ENCODE assay signal across 9 cellular contexts in genomic region chr9:128034821-128035764, GRCh38. TPM values are rescaled to one million over a fixed set of nuclear protein-coding genes. Genes with fewer than 3 reads are reported as not detected.
DNase-seq lines count a peak whose midpoint lies in the region; ATAC-seq and TF ChIP-seq lines count a peak whose summit lies in the region.
"Had no signal": no experiment of that assay in that cellular context is flagged by ENCODE, and none has a peak within 500 bp of the region (broad histone marks: within the 10 kb centered on the region; RNA-seq: fewer than 3 reads in every experiment).

No MANE protein-coding gene starts in this region.

- TF ChIP-seq POLR2A in Peyer's patch (IDR thresholded peaks at IDR 0.05) = no peak

- H3K4me1 ChIP-seq in Loucy (ENCODE audit: insufficient read depth, low read length, poor library complexity, severe bottlenecking) (peaks cover 15% of the 10 kb centered on the region), Peyer's patch (peaks cover 0 to 23% (median 10%) of the 10 kb centered on the region in 4 donors), fibroblast of lung (ENCODE audit: control insufficient read depth, extremely low read depth, insufficient read depth, low read length) (no peaks in the 10 kb centered on the region), thoracic aorta (ENCODE audit: control insufficient read depth in 1 of 2, low read depth in 2 of 2) (no peaks in the 10 kb centered on the region)

- H2AFZ ChIP-seq in Loucy (ENCODE audit: low read length) (peak overlapping the region; percentile 84), fibroblast of lung (ENCODE audit: low read length) (no peak overlapping the region)

- H3K27ac Mint-ChIP-seq in activated T-cell treated with anti-CD3 and anti-CD28 coated beads, Interleukin-2, amount 50 U/mL, for 72 hours = peak overlapping the region; percentile 42
- H3K27ac Mint-ChIP-seq in natural killer cell treated with Interleukin-12 subunit alpha and Interleukin-12 subunit beta and Interleukin-15 and Interleukin-18, amount 100 ng/mL, for 72 hours = no peak overlapping the region

- no peaks in the 10 kb centered on the region for H3K36me3 Mint-ChIP-seq in activated T-cell treated with anti-CD3 and anti-CD28 coated beads, Interleukin-2, amount 50 U/mL, for 72 hours (ENCODE audit: insufficient read depth in 2 of 2)
- no peaks in the 10 kb centered on the region for H3K36me3 Mint-ChIP-seq in natural killer cell treated with Interleukin-12 subunit alpha and Interleukin-12 subunit beta and Interleukin-15 and Interleukin-18, amount 100 ng/mL, for 72 hours

- no peaks in the 10 kb centered on the region for H3F3A ChIP-seq in Loucy (ENCODE audit: low read depth)

- H3K36me3 ChIP-seq in Loucy (ENCODE audit: insufficient read depth, low read length) (no peaks in the 10 kb centered on the region), Peyer's patch (no peaks in the 10 kb centered on the region), fibroblast of lung (ENCODE audit: control insufficient read depth, insufficient read depth, low read length) (no peaks in the 10 kb centered on the region), thoracic aorta (no peaks in the 10 kb centered on the region)
- H3K36me3 ChIP-seq: BLaER1 treated with 17β-estradiol and CSF1 and Interleukin-3, amounts not matched to agents 10 nM and 100 nM had no signal

- no peaks in the 10 kb centered on the region for H3K9me2 ChIP-seq in Loucy (replicated peaks; ENCODE audit: low read depth, low read length)

- H3K4me3 Mint-ChIP-seq in activated T-cell treated with anti-CD3 and anti-CD28 coated beads, Interleukin-2, amount 50 U/mL, for 72 hours = no peak overlapping the region
- H3K4me3 Mint-ChIP-seq in natural killer cell treated with Interleukin-12 subunit alpha and Interleukin-12 subunit beta and Interleukin-15 and Interleukin-18, amount 100 ng/mL, for 72 hours = no peak overlapping the region

- peak; percentile 85 for TF ChIP-seq CTCF in 22Rv1 (IDR thresholded peaks at IDR 0.05)
- TF ChIP-seq CTCF in Loucy (conservative IDR thresholded peaks at IDR 0.05; ENCODE audit: low read length) = peak; percentile 91
- TF ChIP-seq CTCF in Peyer's patch (IDR thresholded peaks at IDR 0.05) = peak; percentile 89 to 98 (median 98)
- TF ChIP-seq CTCF in fibroblast of lung (conservative IDR thresholded peaks at IDR 0.05 in 1 of 2, IDR thresholded peaks at IDR 0.05 in 1 of 2; ENCODE audit: low read depth in 1 of 2, low read length in 2 of 2) = peak; percentile 73 to 75
- peak; percentile 90 for TF ChIP-seq CTCF in thoracic aorta (IDR thresholded peaks at IDR 0.05)

- ATAC-seq in GM18498 (IDR thresholded peaks at IDR 0.05; ENCODE audit: unreplicated experiment) = peak; percentile 48
- ATAC-seq in activated T-cell treated with anti-CD3 and anti-CD28 coated beads, Interleukin-2, amount 50 U/mL, for 72 hours (replicated peaks in 1 of 2) = peak; percentile 57 to 59
- peak; percentile 79 to 88 for ATAC-seq in natural killer cell treated with Interleukin-12 subunit alpha and Interleukin-12 subunit beta and Interleukin-15 and Interleukin-18, amount 100 ng/mL, for 72 hours
- peak; percentile 70 for ATAC-seq in thoracic aorta (ENCODE audit: insufficient number of reproducible peaks, low FRiP score, low read depth)

- H3K27ac ChIP-seq in 22Rv1 = no peak overlapping the region
- peak overlapping the region in 3 of 4 donors; percentile 3 to 73 (median 26) for H3K27ac ChIP-seq in Peyer's patch
- no peak overlapping the region for H3K27ac ChIP-seq in fibroblast of lung (ENCODE audit: insufficient read depth, low read length)
- H3K27ac ChIP-seq in thoracic aorta = no peak overlapping the region
- H3K27ac ChIP-seq: BLaER1 treated with 17β-estradiol and CSF1 and Interleukin-3, amounts not matched to agents 10 nM and 100 nM had no signal

- H3K27me3 ChIP-seq in Loucy (ENCODE audit: insufficient read depth, low read length, poor library complexity, severe bottlenecking) = no peaks in the 10 kb centered on the region
- H3K27me3 ChIP-seq in Peyer's patch = no peaks in the 10 kb centered on the region
- no peaks in the 10 kb centered on the region for H3K27me3 ChIP-seq in fibroblast of lung (ENCODE audit: control insufficient read depth, insufficient read depth, low read length)
- no peaks in the 10 kb centered on the region for H3K27me3 ChIP-seq in thoracic aorta (replicated peaks; ENCODE audit: insufficient read depth)
- H3K27me3 ChIP-seq: BLaER1 treated with 17β-estradiol and CSF1 and Interleukin-3, amounts not matched to agents 10 nM and 100 nM had no signal

- no peaks in the 10 kb centered on the region for H3K27me3 Mint-ChIP-seq in activated T-cell treated with anti-CD3 and anti-CD28 coated beads, Interleukin-2, amount 50 U/mL, for 72 hours (ENCODE audit: low read depth)
- no peaks in the 10 kb centered on the region for H3K27me3 Mint-ChIP-seq in natural killer cell treated with Interleukin-12 subunit alpha and Interleukin-12 subunit beta and Interleukin-15 and Interleukin-18, amount 100 ng/mL, for 72 hours

- peak overlapping the region; percentile 44 for H3K4me2 ChIP-seq in Loucy (ENCODE audit: low read depth, low read length, poor library complexity, severe bottlenecking)
- H3K4me2 ChIP-seq in fibroblast of lung (ENCODE audit: extremely low read depth, insufficient read depth, low read length) = no peak overlapping the region
- H3K4me2 ChIP-seq: BLaER1 treated with 17β-estradiol and CSF1 and Interleukin-3, amounts not matched to agents 10 nM and 100 nM had no signal

- no peaks in the 10 kb centered on the region for H3K9me3 ChIP-seq in Loucy (ENCODE audit: insufficient read depth, low read depth, low read length)
- H3K9me3 ChIP-seq in Peyer's patch = no peaks in the 10 kb centered on the region
- H3K9me3 ChIP-seq in fibroblast of lung (ENCODE audit: control insufficient read depth, insufficient read depth, low read depth, low read length) = no peaks in the 10 kb centered on the region
- no peaks in the 10 kb centered on the region for H3K9me3 ChIP-seq in thoracic aorta
- H3K9me3 ChIP-seq: BLaER1 treated with 17β-estradiol and CSF1 and Interleukin-3, amounts not matched to agents 10 nM and 100 nM had no signal

- peaks cover 45% of the 10 kb centered on the region for H3K4me1 Mint-ChIP-seq in activated T-cell treated with anti-CD3 and anti-CD28 coated beads, Interleukin-2, amount 50 U/mL, for 72 hours (ENCODE audit: low read depth)
- H3K4me1 Mint-ChIP-seq in natural killer cell treated with Interleukin-12 subunit alpha and Interleukin-12 subunit beta and Interleukin-15 and Interleukin-18, amount 100 ng/mL, for 72 hours (ENCODE audit: low read depth in 2 of 2) = peaks cover 10 to 11% of the 10 kb centered on the region in 2 donors

- H3K79me2 ChIP-seq in Loucy (ENCODE audit: insufficient read depth, low read length) (no peaks in the 10 kb centered on the region), fibroblast of lung (ENCODE audit: control insufficient read depth, insufficient read depth, low read length) (no peaks in the 10 kb centered on the region)

- no peaks in the 10 kb centered on the region for H3K9me3 Mint-ChIP-seq in activated T-cell treated with anti-CD3 and anti-CD28 coated beads, Interleukin-2, amount 50 U/mL, for 72 hours
- no peaks in the 10 kb centered on the region for H3K9me3 Mint-ChIP-seq in natural killer cell treated with Interleukin-12 subunit alpha and Interleukin-12 subunit beta and Interleukin-15 and Interleukin-18, amount 100 ng/mL, for 72 hours

- peak; percentile 69 to 86 (median 74) for DNase-seq in Peyer's patch
- peak; percentile 69 to 70 for DNase-seq in activated T-cell treated with anti-CD3 and anti-CD28 coated beads, Interleukin-2, amount 50 U/mL, for 72 hours
- DNase-seq in fibroblast of lung (ENCODE audit: low read depth in 2 of 2) = peak; percentile 55 to 84
- peak; percentile 64 for DNase-seq in natural killer cell treated with Interleukin-12 subunit alpha and Interleukin-12 subunit beta and Interleukin-15 and Interleukin-18, amount 100 ng/mL, for 72 hours (ENCODE audit: low spot score)
- DNase-seq in thoracic aorta (ENCODE audit: low spot score) = no peak

- H3K4me3 ChIP-seq in Loucy (ENCODE audit: low read length, poor library complexity, severe bottlenecking) (no peak overlapping the region), Peyer's patch (no peak overlapping the region), fibroblast of lung (replicated peaks in 1 of 4; ENCODE audit: control extremely low read depth in 1 of 4, insufficient read depth in 1 of 4, low read depth in 3 of 4, low read length in 4 of 4) (no peak overlapping the region), thoracic aorta (no peak overlapping the region)
- H3K4me3 ChIP-seq: BLaER1 treated with 17β-estradiol and CSF1 and Interleukin-3, amounts not matched to agents 10 nM and 100 nM had no signal

- no peaks in the 10 kb centered on the region for H4K20me1 ChIP-seq in Loucy (ENCODE audit: insufficient read depth, low read length, poor library complexity, severe bottlenecking)
- H4K20me1 ChIP-seq in fibroblast of lung (ENCODE audit: control insufficient read depth, extremely low read depth, insufficient read depth, low read length) = no peaks in the 10 kb centered on the region
- H4K20me1 ChIP-seq: BLaER1 treated with 17β-estradiol and CSF1 and Interleukin-3, amounts not matched to agents 10 nM and 100 nM had no signal

- H3K9ac ChIP-seq in Loucy (ENCODE audit: low read depth, low read length, poor library complexity, severe bottlenecking) = no peak overlapping the region
- no peak overlapping the region for H3K9ac ChIP-seq in fibroblast of lung (ENCODE audit: insufficient read depth, low read length)
- H3K9ac ChIP-seq: BLaER1 treated with 17β-estradiol and CSF1 and Interleukin-3, amounts not matched to agents 10 nM and 100 nM had no signal

RNA-seq across cellular contexts. Expression of gene NAIF1, which starts 32.0 kb away (rescaled TPM):
- total RNA-seq in Peyer's patch (10 to 100 TPM in 2 of 4 donors, 1 to 10 TPM in 2; 7.4 to 26.1 (median 11.8) TPM), fibroblast of lung (12.6 and 13.2 TPM in 2 replicates), thoracic aorta (10 to 100 TPM; 11.8 to 21.0 TPM)
- 10 to 100 TPM; 11.9 to 17.9 TPM for total RNA-seq in activated T-cell treated with anti-CD3 and anti-CD28 coated beads, Interleukin-2, amount 50 U/mL, for 72 hours
- polyA plus RNA-seq in fibroblast of lung = 5.5 and 7.1 TPM in 2 replicates
- 6.4 and 8.0 TPM in 2 replicates for polyA plus RNA-seq in fibroblast of lung (2012)
- 3.0 and 20.0 TPM in 2 replicates for polyA minus RNA-seq in fibroblast of lung (ENCODE audit: low replicate concordance)
- total RNA-seq in natural killer cell treated with Interleukin-12 subunit alpha and Interleukin-12 subunit beta and Interleukin-15 and Interleukin-18, amount 100 ng/mL, for 72 hours = 10 to 100 TPM; 15.7 to 16.4 TPM

RNA-seq across cellular contexts. Expression of gene SLC25A25, which starts 32.9 kb away (rescaled TPM):
- 10 to 100 TPM; 18.2 to 44.1 (median 28.2) TPM for total RNA-seq in Peyer's patch
- total RNA-seq in activated T-cell treated with anti-CD3 and anti-CD28 coated beads, Interleukin-2, amount 50 U/mL, for 72 hours = 10 to 100 TPM in 1 of 2 donors, 1 to 10 TPM in 1; 9.7 to 11.2 TPM
- 24.1 and 30.7 TPM in 2 replicates for total RNA-seq in fibroblast of lung
- polyA plus RNA-seq in fibroblast of lung = 11.2 and 14.0 TPM in 2 replicates
- polyA plus RNA-seq in fibroblast of lung (2012) = 14.1 and 16.2 TPM in 2 replicates
- 19.2 and 22.6 TPM in 2 replicates for polyA minus RNA-seq in fibroblast of lung (ENCODE audit: low replicate concordance)
- total RNA-seq in natural killer cell treated with Interleukin-12 subunit alpha and Interleukin-12 subunit beta and Interleukin-15 and Interleukin-18, amount 100 ng/mL, for 72 hours = 10 to 100 TPM; 15.0 to 23.2 TPM
- 10 to 100 TPM; 30.1 to 33.9 TPM for total RNA-seq in thoracic aorta

RNA-seq across cellular contexts. Expression of gene EEIG1, which starts 54.3 kb away (rescaled TPM):
- 100 to 1,000 TPM in 3 of 4 donors, 10 to 100 TPM in 1; 71.8 to 219 (median 122) TPM for total RNA-seq in Peyer's patch
- 10 to 100 TPM; 59.2 to 75.1 TPM for total RNA-seq in activated T-cell treated with anti-CD3 and anti-CD28 coated beads, Interleukin-2, amount 50 U/mL, for 72 hours
- 7.2 and 13.2 TPM in 2 replicates for total RNA-seq in fibroblast of lung
- polyA plus RNA-seq in fibroblast of lung = 12.8 and 21.4 TPM in 2 replicates
- polyA plus RNA-seq in fibroblast of lung (2012) = 18.2 and 20.9 TPM in 2 replicates
- polyA minus RNA-seq in fibroblast of lung (ENCODE audit: low replicate concordance) = 14.9 and 16.2 TPM in 2 replicates
- 10 to 100 TPM in 1 of 2 donors, 1 to 10 TPM in 1; 8.2 to 16.4 TPM for total RNA-seq in natural killer cell treated with Interleukin-12 subunit alpha and Interleukin-12 subunit beta and Interleukin-15 and Interleukin-18, amount 100 ng/mL, for 72 hours
- 10 to 100 TPM; 20.4 to 26.5 TPM for total RNA-seq in thoracic aorta

Comparison
In these comparisons a context has a peak if more than half of its experiments do, and no peak if none do; other contexts are left out.
1. H3K27ac ChIP-seq: peak in Peyer's patch (3 of 4); none in 22Rv1 (single experiment), fibroblast of lung (single experiment) and thoracic aorta (0 of 2).
2. Peak in every context shown above with its lines, with median percentiles within 50 percentile points of each other: CTCF ChIP-seq and ATAC-seq.